ENCODE assay signal across 30 cellular contexts in the genomic region with DNA sequence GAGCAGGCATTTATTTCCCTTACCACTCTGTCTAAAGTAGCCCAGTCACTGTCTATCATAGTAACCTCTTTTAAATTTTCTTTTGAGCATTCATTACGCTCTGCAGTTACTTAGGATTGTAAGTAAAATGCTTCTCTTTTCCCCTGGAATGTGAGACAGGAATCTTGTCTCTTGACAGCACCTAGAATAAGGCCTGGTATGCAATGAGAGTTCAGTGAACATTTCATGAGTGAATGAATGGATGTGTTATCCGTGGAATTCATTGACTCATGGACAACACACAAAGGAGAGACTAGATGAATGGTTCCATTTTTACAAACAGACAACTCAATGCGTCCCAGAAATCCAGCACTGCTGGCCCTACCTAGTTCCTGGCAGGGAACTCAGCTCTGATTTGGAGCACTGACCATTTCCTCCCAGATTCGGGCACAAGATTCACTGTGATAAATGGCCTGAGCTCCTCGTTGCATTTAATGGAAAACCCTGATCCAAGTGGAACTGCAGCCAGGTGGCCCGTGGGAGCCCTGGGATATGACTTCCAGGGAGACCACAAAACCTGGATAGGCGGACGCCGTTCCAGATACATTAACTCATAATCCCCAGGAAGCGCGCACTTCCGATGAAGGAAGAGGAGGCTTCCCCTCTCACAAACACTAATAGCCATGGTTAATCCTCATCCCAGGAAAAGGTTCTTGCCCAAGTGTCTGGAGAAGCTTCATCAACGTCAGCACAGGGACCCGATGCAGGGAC.
"Had no signal": no experiment of that assay in that cellular context is flagged by ENCODE, and none has a peak within 500 bp of the region (broad histone marks: within the 10 kb centered on the region; RNA-seq: fewer than 3 reads in every experiment).

No MANE protein-coding gene starts in this region.

- H3K4me3 ChIP-seq: esophagus squamous epithelium, gastrocnemius medialis, hepatocyte, left ventricle myocardium inferior, lung, prostate gland, smooth muscle cell, stomach, thyroid gland, upper lobe of right lung had no signal

- H3K27me3 ChIP-seq: esophagus squamous epithelium, hepatocyte, neutrophil, thyroid gland, upper lobe of right lung had no signal

- H3K4me1 ChIP-seq: esophagus squamous epithelium, gastrocnemius medialis, left ventricle myocardium inferior, stomach, thyroid gland, upper lobe of right lung had no signal

- H3K9me3 ChIP-seq: gastrocnemius medialis, neutrophil, prostate gland, thyroid gland, upper lobe of right lung had no signal

- H3K27ac ChIP-seq: epithelial cell of prostate, esophagus squamous epithelium, gastrocnemius medialis, hepatocyte, left ventricle myocardium inferior, neutrophil, prostate gland, thyroid gland, upper lobe of right lung, VCaP had no signal

- ATAC-seq: activated CD4-positive, CD25-positive, alpha-beta regulatory T cell treated with anti-CD3 and anti-CD28 coated beads, Interleukin-2, amount 50 U/mL, for 24 hours; gastrocnemius medialis; sciatic nerve; stimulated activated naive B cell treated with anti-CD40 and anti-IgM and Interleukin-4, amounts not matched to agents 10 μg/mL and 1 μg/mL and 100 μg/mL, for 72 hours; upper lobe of right lung had no signal

- H3K36me3 ChIP-seq: esophagus squamous epithelium, gastrocnemius medialis, left ventricle myocardium inferior, neutrophil, prostate gland, stomach, thyroid gland, upper lobe of right lung had no signal

- DNase-seq: activated CD4-positive, alpha-beta memory T cell treated with anti-CD3 and anti-CD28 coated beads for 36 hours; activated CD4-positive, alpha-beta T cell treated with anti-CD3 and anti-CD28 coated beads for 48 hours; activated CD8-positive, alpha-beta memory T cell treated with anti-CD3 and anti-CD28 coated beads, Interleukin-2, amount 50 U/mL, for 4 hours; activated gamma-delta T cell; activated naive CD4-positive, alpha-beta T cell treated with anti-CD3 and anti-CD28 coated beads, Interleukin-2, amount 10 ng/mL, durations not matched to agents 7 days and 5 days; activated naive CD8-positive, alpha-beta T cell treated with anti-CD3 and anti-CD28 coated beads, Interleukin-2, amount 10 ng/mL, durations not matched to agents 7 days and 5 days; activated T-cell treated with anti-CD3 and anti-CD28 coated beads, Interleukin-2, amount 50 U/mL, for 1 hour; dermis blood vessel endothelial cell; effector CD4-positive, alpha-beta T cell; esophagus squamous epithelium; gastrocnemius medialis; left ventricle myocardium inferior; naive B cell; nephron progenitor cell; retina; stimulated activated CD4-positive, alpha-beta T cell treated with anti-CD3 and anti-CD28 coated beads, Interleukin-1b, Interleukin-23, amount 100 ng/mL, for 48 hours; stimulated activated naive B cell treated with anti-CD40 and anti-IgM and Interleukin-4, amounts not matched to agents 10 μg/mL and 1 μg/mL and 100 μg/mL, for 72 hours; stomach; T-helper 9 cell; thyroid gland; upper lobe of right lung had no signal
